In genomic region chr1:212902054-212902453, GRCh38 we compare ENCODE assay signal across 2 cellular contexts.
A peak's percentile ranks its signal among the peaks of the same experiment; 100 is the strongest.
TF ChIP-seq lines count a peak whose summit lies in the region.

No MANE protein-coding gene starts in this region.

TF ChIP-seq in GM23338, 12 proteins besides CTCF, POLR2A, EP300 and RAD21:
- TF ChIP-seq REST (IDR thresholded peaks at IDR 0.05; ENCODE audit: unreplicated experiment) (no peak), STAT1 (IDR thresholded peaks at IDR 0.05; ENCODE audit: unreplicated experiment) (no peak), ZNF331 (CRISPR knock-in tag; IDR thresholded peaks at IDR 0.05; ENCODE audit: low read depth) (peak; percentile 4; the same call in 1 of the 2 replicates), EZH2 (IDR thresholded peaks at IDR 0.05; ENCODE audit: low read depth, unreplicated experiment) (no peak)

TF ChIP-seq in K562, 482 proteins besides CTCF, POLR2A, EP300 and RAD21:
- TF ChIP-seq ESRRA (IDR thresholded peaks at IDR 0.05; ENCODE audit: borderline replicate concordance, low read depth) (no peak), ZNF507 (tag; conservative IDR thresholded peaks at IDR 0.05) (peak; percentile 99), GTF2A2 (tag; IDR thresholded peaks at IDR 0.05) (no peak), RBM25 (IDR thresholded peaks at IDR 0.05; ENCODE audit: low read depth, low read length, severe bottlenecking) (peak; percentile 49), ZNF121 (CRISPR knock-in tag; conservative IDR thresholded peaks at IDR 0.05) (no peak), CBX3 (IDR thresholded peaks at IDR 0.05; ENCODE audit: borderline replicate concordance in 1 of 2, low read length in 2 of 2) (peak in 1 of 2 experiments; percentile 24; a peak in 1 of 3 replicates), NR2F6 (CRISPR knock-in tag; IDR thresholded peaks at IDR 0.05) (no peak), MAX (CRISPR knock-in tag; IDR thresholded peaks at IDR 0.05) (no peak), SPI1 (IDR thresholded peaks at IDR 0.05; ENCODE audit: borderline replicate concordance, low read depth, low read length) (no peak), BRF2 (IDR thresholded peaks at IDR 0.05; ENCODE audit: borderline replicate concordance, insufficient read depth, insufficient read length) (no peak), E2F6 (IDR thresholded peaks at IDR 0.05; ENCODE audit: borderline replicate concordance in 1 of 2, extremely low read depth in 1 of 2, insufficient read depth in 1 of 2, insufficient read length in 1 of 2, low read depth in 1 of 2, low read length in 1 of 2, poor library complexity in 1 of 2, severe bottlenecking in 1 of 2) (no peak), ZNF354B (CRISPR knock-in tag; IDR thresholded peaks at IDR 0.05) (peak; percentile 78), ZNF586 (CRISPR knock-in tag; conservative IDR thresholded peaks at IDR 0.05) (no peak), EZH2 (IDR thresholded peaks at IDR 0.05; ENCODE audit: borderline replicate concordance, low read depth, low read length) (no peak), ZNF280A (IDR thresholded peaks at IDR 0.05; ENCODE audit: low read depth, partially characterized antibody) (peak; percentile 31), ZNF75A (CRISPR knock-in tag; IDR thresholded peaks at IDR 0.05) (no peak), ZNF224 (CRISPR knock-in tag; IDR thresholded peaks at IDR 0.05) (no peak), STAT5A (IDR thresholded peaks at IDR 0.05; ENCODE audit: borderline replicate concordance, low read length) (no peak), BDP1 (IDR thresholded peaks at IDR 0.05; ENCODE audit: insufficient read depth, insufficient read length) (no peak)
TF ChIP-seq in K562: peak in this region for 5.
